7 cellular contexts compared by ENCODE assay signal in genomic region chr12:6608592-6609311, GRCh38. TPM values are rescaled to one million over a fixed set of nuclear protein-coding genes. Genes with fewer than 3 reads are reported as not detected.
DNase-seq lines count a peak whose midpoint lies in the region; ATAC-seq and TF ChIP-seq lines count a peak whose summit lies in the region.

No MANE protein-coding gene starts in this region.

- ATAC-seq in HG03025 (IDR thresholded peaks at IDR 0.05; ENCODE audit: low FRiP score, unreplicated experiment) = no peak

- TF ChIP-seq CTCF in HL-60 (IDR thresholded peaks at IDR 0.05; ENCODE audit: insufficient read depth, low read length) (no peak), esophagus squamous epithelium (IDR thresholded peaks at IDR 0.05) (no peak)

- peak in 1 of 2 experiments; percentile 19 for DNase-seq in HL-60 (ENCODE audit: low read depth in 1 of 2, low spot score in 1 of 2)
- peak; percentile 36 for DNase-seq in RPMI7951 (ENCODE audit: low read depth)
- DNase-seq in esophagus squamous epithelium (lab: John Stamatoyannopoulos, UW) = no peak
- DNase-seq in stimulated activated CD4-positive, alpha-beta T cell treated with anti-CD3 and anti-CD28 coated beads, Interleukin-4, amount 100 ng/mL, for 4 hours = peak; percentile 15 to 46
- DNase-seq in NCI-H510A (lab: John Stamatoyannopoulos, UW) = no peak
- no peak for DNase-seq in NCI-H2107 treated with DMSO at 0.1 percent for 48 hours (lab: John Stamatoyannopoulos, UW; ENCODE audit: unreplicated experiment)

- no peaks in the 10 kb centered on the region for H3K9me3 ChIP-seq in esophagus squamous epithelium

- H3K4me1 ChIP-seq in esophagus squamous epithelium = peaks cover 33 to 61% (median 43%) of the 10 kb centered on the region in 3 donors

- H3K4me3 ChIP-seq in HL-60 (replicated peaks; ENCODE audit: insufficient read depth, low read length) = no peak overlapping the region
- no peak overlapping the region for H3K4me3 ChIP-seq in esophagus squamous epithelium

- no peaks in the 10 kb centered on the region for H3K27me3 ChIP-seq in HL-60 (ENCODE audit: insufficient read depth, poor library complexity, severe bottlenecking)
- no peaks in the 10 kb centered on the region for H3K27me3 ChIP-seq in esophagus squamous epithelium

- no peak for TF ChIP-seq POLR2A in esophagus squamous epithelium (IDR thresholded peaks at IDR 0.05)

- H3K27ac ChIP-seq in HL-60 (replicated peaks) (peak overlapping the region; percentile 57; the same call in 1 of the 2 replicates), esophagus squamous epithelium (peak overlapping the region; percentile 69 to 99 (median 99))

- WGBS in esophagus squamous epithelium, 2 donors = 46 to 52% methylated on average over 6 to 8 of the region's 8 CpGs

- no peaks in the 10 kb centered on the region for H3K36me3 ChIP-seq in esophagus squamous epithelium

- intact Hi-C loops in esophagus squamous epithelium (cut with DNase I) = no loop called here

RNA-seq across cellular contexts. Expression of gene CHD4, which starts 1.6 kb away (rescaled TPM):
- 167 and 180 TPM in 2 replicates for total RNA-seq in RPMI7951 (2014; rRNA removed; shearing (Covaris generic))
- 100 to 1,000 TPM; 116 to 165 (median 127) TPM for total RNA-seq in esophagus squamous epithelium

RNA-seq across cellular contexts. Expression of gene LPAR5, which starts 27.0 kb away (rescaled TPM):
- total RNA-seq in RPMI7951 (2014; rRNA removed; shearing (Covaris generic)) = not detected in 2 replicates
- 10 to 100 TPM; 12.8 to 46.0 (median 17.4) TPM for total RNA-seq in esophagus squamous epithelium

RNA-seq across cellular contexts. Expression of gene ACRBP, which starts 38.5 kb away (rescaled TPM):
- 0.48 TPM in 1 of 2 replicates, not detected in the other for total RNA-seq in RPMI7951 (2014; rRNA removed; shearing (Covaris generic))
- 1 to 10 TPM in 2 of 4 donors, under 1 TPM in 1, not detected in 1; 0.35 to 4.0 (median 3.2) TPM for total RNA-seq in esophagus squamous epithelium

RNA-seq across cellular contexts. Expression of gene NOP2, which starts 40.7 kb away (rescaled TPM):
- 14.2 and 17.8 TPM in 2 replicates for total RNA-seq in RPMI7951 (2014; rRNA removed; shearing (Covaris generic))
- 10 to 100 TPM; 36.0 to 51.9 (median 48.2) TPM for total RNA-seq in esophagus squamous epithelium

RNA-seq across cellular contexts. Expression of gene IFFO1, which starts 52.9 kb away (rescaled TPM):
- 5.8 and 8.6 TPM in 2 replicates for total RNA-seq in RPMI7951 (2014; rRNA removed; shearing (Covaris generic))
- total RNA-seq in esophagus squamous epithelium = 1 to 10 TPM in 3 of 4 donors, under 1 TPM in 1; 0.76 to 7.4 (median 2.7) TPM

Comparison
In these comparisons a context has a peak if more than half of its experiments do, and no peak if none do; other contexts are left out.
1. DNase-seq: peak in RPMI7951 (single experiment) and stimulated activated CD4-positive, alpha-beta T cell treated with anti-CD3 and anti-CD28 coated beads, Interleukin-4, amount 100 ng/mL, for 4 hours (2 of 2); none in esophagus squamous epithelium (single experiment), NCI-H510A (single experiment) and NCI-H2107 treated with DMSO at 0.1 percent for 48 hours (single experiment).
2. RNA of gene LPAR5, which starts 27.0 kb away (total RNA-seq): 12.8 to 46.0 TPM in esophagus squamous epithelium; not detected in RPMI7951; every median in the first group is over 10 times any median in the second.